1 cellular context compared by ENCODE assay signal in genomic region chr7:93836111-93836510, GRCh38.
TF ChIP-seq lines count a peak whose summit lies in the region.

No MANE protein-coding gene starts in this region.

TF ChIP-seq in IMR-90, 13 proteins besides CTCF, POLR2A, EP300 and RAD21 (continued from another document):
- TF ChIP-seq RFX5 (IDR thresholded peaks at IDR 0.05; ENCODE audit: low read depth, low read length) (no peak), ELK1 (IDR thresholded peaks at IDR 0.05; ENCODE audit: borderline replicate concordance, low read depth, low read length) (no peak), NFE2L2 (IDR thresholded peaks at IDR 0.05; ENCODE audit: low read depth, low read length) (no peak), BHLHE40 (IDR thresholded peaks at IDR 0.05; ENCODE audit: low read depth, low read length) (no peak), MXI1 (IDR thresholded peaks at IDR 0.05; ENCODE audit: borderline replicate concordance, low read depth, low read length) (no peak)
TF ChIP-seq in IMR-90: peak in this region for 0.
